1 cellular context compared by ENCODE assay signal in the genomic region with DNA sequence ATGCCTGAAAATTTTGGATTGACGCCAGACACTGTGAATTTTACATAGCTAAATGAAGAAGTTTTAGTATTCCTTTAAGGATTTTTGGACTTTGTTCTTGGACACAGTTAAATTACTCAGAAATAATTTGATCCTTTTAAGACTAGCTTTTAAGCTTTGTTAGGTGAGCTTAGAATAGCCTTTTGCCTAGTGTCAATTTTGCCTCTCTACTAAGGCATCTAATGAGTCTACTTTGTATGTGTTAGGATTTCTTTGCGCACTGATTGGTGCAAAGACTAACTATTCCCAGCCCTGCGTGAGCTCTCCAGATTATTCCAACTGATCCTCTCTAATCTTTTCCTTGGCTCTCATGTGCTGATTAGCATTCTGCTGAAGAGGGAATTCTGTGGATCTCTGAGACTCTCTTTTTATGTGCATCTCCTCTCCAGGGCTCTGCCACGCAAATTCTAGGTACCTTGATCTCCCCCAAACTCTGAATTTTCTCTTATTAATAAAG.
TF ChIP-seq lines count a peak whose summit lies in the region.

No MANE protein-coding gene starts in this region.

TF ChIP-seq in GM23338, 12 proteins besides CTCF, POLR2A, EP300 and RAD21 (continued from another document):
- no peak for TF ChIP-seq CREB1 (CRISPR knock-in tag; IDR thresholded peaks at IDR 0.05; ENCODE audit: low read depth)
